ENCODE assay signal across 13 cellular contexts in genomic region chr15:30921781-30922371, GRCh38. TPM values are rescaled to one million over a fixed set of nuclear protein-coding genes. Genes with fewer than 3 reads are reported as not detected.
A peak's percentile ranks its signal among the peaks of the same experiment; 100 is the strongest.
DNase-seq lines count a peak whose midpoint lies in the region; ATAC-seq and TF ChIP-seq lines count a peak whose summit lies in the region.
"Had no signal": no experiment of that assay in that cellular context is flagged by ENCODE, and none has a peak within 500 bp of the region (broad histone marks: within the 10 kb centered on the region; RNA-seq: fewer than 3 reads in every experiment).

No MANE protein-coding gene starts in this region.

- CTCF ChIA-PET in activated CD8-positive, alpha-beta T cell treated with anti-CD3 and anti-CD28 coated beads, Interleukin-2, amount 10 ng/mL, durations not matched to agents 7 days and 5 days (lab: Charles Lee), result interaction anchor here (2.0 kb wide), 1 partner anchor 207 kb away, joined by 7 read pairs; no protein-coding TSS in a partner anchor

- no peaks in the 10 kb centered on the region for H3K27me3 ChIP-seq in H7 (ENCODE audit: control insufficient read depth, insufficient read depth, low read length)

- H3K27me3 Mint-ChIP-seq in activated CD8-positive, alpha-beta T cell treated with anti-CD3 and anti-CD28 coated beads, Interleukin-2, amount 10 ng/mL, durations not matched to agents 7 days and 5 days (ENCODE audit: low read depth), result no peaks in the 10 kb centered on the region
- H3K27me3 Mint-ChIP-seq: CD4-positive, alpha-beta T cell had no signal

- in situ Hi-C loops in astrocyte of the spinal cord (cut with HindIII; ENCODE audit: low sequenced_read_pairs), result no loop called here

- DNase-seq in H7 (peak; percentile 34), astrocyte of the spinal cord (ENCODE audit: low read depth, low spot score) (peak; percentile 35), inferior parietal cortex (ENCODE audit: extremely low spot score) (peak; percentile 58), putamen (ENCODE audit: low spot score) (peak; percentile 86), HCEC 1CT (no peak)
- DNase-seq in activated CD4-positive, CD25-positive, alpha-beta regulatory T cell treated with anti-CD3 and anti-CD28 coated beads, Interleukin-2, amount 50 U/mL, for 72 hours, result no peak
- no peak for DNase-seq in activated CD8-positive, alpha-beta T cell treated with anti-CD3 and anti-CD28 coated beads, Interleukin-2, amount 10 ng/mL, durations not matched to agents 7 days and 5 days
- DNase-seq: activated CD4-positive, alpha-beta T cell treated with anti-CD3 and anti-CD28 coated beads for 1 hour; CD4-positive, alpha-beta T cell; NCI-H2029; stimulated activated CD4-positive, alpha-beta T cell treated with anti-CD3 and anti-CD28 coated beads, Interleukin-1b, Interleukin-23, amount 100 ng/mL, for 48 hours had no signal

- no peaks in the 10 kb centered on the region for H3K9me3 Mint-ChIP-seq in activated CD8-positive, alpha-beta T cell treated with anti-CD3 and anti-CD28 coated beads, Interleukin-2, amount 10 ng/mL, durations not matched to agents 7 days and 5 days (ENCODE audit: insufficient read depth)
- H3K9me3 Mint-ChIP-seq: activated naive CD4-positive, alpha-beta T cell treated with anti-CD3 and anti-CD28 coated beads, Interleukin-2, amount 50 U/mL, for 72 hours; CD4-positive, alpha-beta T cell had no signal

- no peak for ATAC-seq in HG02678 (IDR thresholded peaks at IDR 0.05; ENCODE audit: unreplicated experiment)
- ATAC-seq in activated CD8-positive, alpha-beta T cell treated with anti-CD3 and anti-CD28 coated beads, Interleukin-2, amount 10 ng/mL, durations not matched to agents 7 days and 5 days, result no peak
- ATAC-seq: activated naive CD4-positive, alpha-beta T cell treated with anti-CD3 and anti-CD28 coated beads, Interleukin-2, amount 50 U/mL, for 72 hours had no signal

- no peak for TF ChIP-seq CTCF in astrocyte of the spinal cord (IDR thresholded peaks at IDR 0.05; ENCODE audit: low read depth, low read length)

- peaks cover 29% of the 10 kb centered on the region for H3K36me3 ChIP-seq in H7 (replicated peaks; ENCODE audit: control insufficient read depth, insufficient read depth, low read length)

- POLR2A ChIA-PET in activated CD8-positive, alpha-beta T cell treated with anti-CD3 and anti-CD28 coated beads, Interleukin-2, amount 10 ng/mL, durations not matched to agents 7 days and 5 days (lab: Charles Lee), result no interaction called here

- no peaks in the 10 kb centered on the region for H3K4me1 Mint-ChIP-seq in activated CD8-positive, alpha-beta T cell treated with anti-CD3 and anti-CD28 coated beads, Interleukin-2, amount 10 ng/mL, durations not matched to agents 7 days and 5 days (ENCODE audit: low read depth)

- no peak overlapping the region for H3K4me3 Mint-ChIP-seq in activated CD8-positive, alpha-beta T cell treated with anti-CD3 and anti-CD28 coated beads, Interleukin-2, amount 10 ng/mL, durations not matched to agents 7 days and 5 days
- H3K4me3 Mint-ChIP-seq: CD4-positive, alpha-beta T cell had no signal

- peaks cover 20% of the 10 kb centered on the region for H3K36me3 Mint-ChIP-seq in activated CD8-positive, alpha-beta T cell treated with anti-CD3 and anti-CD28 coated beads, Interleukin-2, amount 10 ng/mL, durations not matched to agents 7 days and 5 days (ENCODE audit: low read depth)
- H3K36me3 Mint-ChIP-seq: activated naive CD4-positive, alpha-beta T cell treated with anti-CD3 and anti-CD28 coated beads, Interleukin-2, amount 50 U/mL, for 72 hours had no signal

- H3K4me3 ChIP-seq in H7 (ENCODE audit: insufficient read depth, low read depth, low read length), result no peak overlapping the region
- no peak overlapping the region for H3K4me3 ChIP-seq in astrocyte of the spinal cord (ENCODE audit: low read depth, low read length)

- no peak overlapping the region for H3K27ac Mint-ChIP-seq in activated CD8-positive, alpha-beta T cell treated with anti-CD3 and anti-CD28 coated beads, Interleukin-2, amount 10 ng/mL, durations not matched to agents 7 days and 5 days
- H3K27ac Mint-ChIP-seq: CD4-positive, alpha-beta T cell had no signal

RNA-seq across cellular contexts. Expression of gene FAN1, which starts 18.2 kb away (rescaled TPM):
- total RNA-seq in H7 (2014; rRNA removed; shearing (Covaris generic)), result 22.8 and 30.2 TPM in 2 replicates
- total RNA-seq in activated CD8-positive, alpha-beta T cell treated with anti-CD3 and anti-CD28 coated beads, Interleukin-2, amount 10 ng/mL, durations not matched to agents 7 days and 5 days, result 10 to 100 TPM; 11.5 TPM

Comparison
In these comparisons a context has a peak if more than half of its experiments do, and no peak if none do; other contexts are left out.
1. DNase-seq: peak in H7 (single experiment), astrocyte of the spinal cord (single experiment), inferior parietal cortex (single experiment) and putamen (single experiment); none in HCEC 1CT (single experiment), activated CD4-positive, CD25-positive, alpha-beta regulatory T cell treated with anti-CD3 and anti-CD28 coated beads, Interleukin-2, amount 50 U/mL, for 72 hours (single experiment) and activated CD8-positive, alpha-beta T cell treated with anti-CD3 and anti-CD28 coated beads, Interleukin-2, amount 10 ng/mL, durations not matched to agents 7 days and 5 days (single experiment).